ENCODE assay signal across 23 cellular contexts in genomic region chr6:23510778-23511510, GRCh38.
A peak's percentile ranks its signal among the peaks of the same experiment; 100 is the strongest.
DNase-seq lines count a peak whose midpoint lies in the region; ATAC-seq, FAIRE-seq and TF ChIP-seq lines count a peak whose summit lies in the region.
"Had no signal": no experiment of that assay in that cellular context is flagged by ENCODE, and none has a peak within 500 bp of the region (broad histone marks: within the 10 kb centered on the region; RNA-seq: fewer than 3 reads in every experiment).

No MANE protein-coding gene starts in this region.

- H3K79me2 ChIP-seq in H1 (ENCODE audit: control insufficient read depth in 1 of 2, insufficient read depth in 2 of 2, low read length in 2 of 2): no peaks in the 10 kb centered on the region

- FAIRE-seq in H1 (lab: Jason Lieb, UNC): peak; percentile 24

- H3K4me3 Mint-ChIP-seq in CD4-positive, alpha-beta T cell: no peak overlapping the region
- H3K4me3 Mint-ChIP-seq in activated CD4-positive, alpha-beta T cell treated with anti-CD3 and anti-CD28 coated beads for 36 hours: no peak overlapping the region
- H3K4me3 Mint-ChIP-seq: CD8-positive, alpha-beta T cell had no signal

- WGBS in H1 (ENCODE audit: extremely low coverage in 1 of 2, insufficient coverage in 1 of 2, insufficient read length in 1 of 2, insufficient replicate concordance in 2 of 2, low coverage in 1 of 2, low lambda C conversion rate in 2 of 2, missing lambda C conversion rate in 1 of 2), 2 experiments: 93% methylated on average over 2 of the region's 2 CpGs; no CpG with 5 or more reads in 1 of the 2 experiments

- no peak for TF ChIP-seq POLR2A in H1 (IDR thresholded peaks at IDR 0.05; ENCODE audit: control extremely low read depth in 1 of 2, low read depth in 2 of 2, low read length in 2 of 2)

- no peaks in the 10 kb centered on the region for H3K9me3 ChIP-seq in H1 (ENCODE audit: insufficient read depth in 2 of 2, low read depth in 1 of 2, low read length in 1 of 2)
- no peaks in the 10 kb centered on the region for H3K9me3 ChIP-seq in CD4-positive, alpha-beta T cell (ENCODE audit: control insufficient read depth, low read length)
- H3K9me3 ChIP-seq: Caco-2, MG63 had no signal

- H3K23ac ChIP-seq in H1 (ENCODE audit: insufficient read length): no peak overlapping the region

- peaks cover 0 to 4% (median 1%) of the 10 kb centered on the region in 4 experiments; a peak in 2 of 7 replicates for H3K4me1 ChIP-seq in H1 (replicated peaks in 1 of 4; ENCODE audit: control insufficient read depth in 3 of 4, insufficient read depth in 4 of 4, low read length in 3 of 4)
- H3K4me1 ChIP-seq: Caco-2 had no signal

- H3K18ac ChIP-seq in H1 (ENCODE audit: extremely low read depth, low read length): no peak overlapping the region

- H2BK12ac ChIP-seq in H1 (ENCODE audit: low read depth, low read length): no peak overlapping the region

- H3K36me3 ChIP-seq in H1 (ENCODE audit: control insufficient read depth in 2 of 4, insufficient read depth in 4 of 4, low read length in 3 of 4): no peaks in the 10 kb centered on the region
- H3K36me3 ChIP-seq: MG63 had no signal

- H2BK120ac ChIP-seq in H1 (replicated peaks; ENCODE audit: low read depth, low read length): no peak overlapping the region

- no peak for TF ChIP-seq RAD21 in H1 (IDR thresholded peaks at IDR 0.05 in 1 of 2, conservative IDR thresholded peaks at IDR 0.05 in 1 of 2; ENCODE audit: low read depth in 2 of 2, low read length in 2 of 2)

- no peak overlapping the region for H2BK5ac ChIP-seq in H1 (ENCODE audit: low read depth, low read length)

- no peaks in the 10 kb centered on the region for H3K36me3 Mint-ChIP-seq in CD4-positive, alpha-beta T cell (ENCODE audit: low read depth)
- H3K36me3 Mint-ChIP-seq in activated CD4-positive, alpha-beta T cell treated with anti-CD3 and anti-CD28 coated beads for 36 hours (ENCODE audit: low read depth): no peaks in the 10 kb centered on the region
- H3K36me3 Mint-ChIP-seq: CD8-positive, alpha-beta T cell had no signal

- H3K23me2 ChIP-seq in H1 (ENCODE audit: low read depth, low read length): no peaks in the 10 kb centered on the region

- no peak overlapping the region for H3K9ac ChIP-seq in H1 (replicated peaks in 1 of 4; ENCODE audit: extremely low read depth in 1 of 4, low read depth in 3 of 4, low read length in 3 of 4)

- no peak overlapping the region for H2AFZ ChIP-seq in H1 (ENCODE audit: low read length)

- DNase-seq in GM12865 (ENCODE audit: low read depth): peak; percentile 6
- DNase-seq in NCI-H69 (lab: John Stamatoyannopoulos, UW): peak; percentile 50
- DNase-seq in H1 (ENCODE audit: low read depth in 1 of 2, low spot score in 2 of 2): no peak
- no peak for DNase-seq in SK-N-DZ (ENCODE audit: low spot score)
- no peak for DNase-seq in CD4-positive, alpha-beta T cell
- no peak for DNase-seq in activated CD4-positive, alpha-beta T cell treated with anti-CD3 and anti-CD28 coated beads for 36 hours
- DNase-seq: C1 segment of cervical spinal cord; Caco-2; CD8-positive, alpha-beta T cell; DND-41; GOT3; HCEC 1CT; IMR-90; KG1; MG63; NCI-H1105 treated with DMSO at 0.1 percent for 48 hours; NCI-H2029 treated with DMSO at 0.1 percent for 48 hours; NCI-H446 treated with DMSO at 0.1 percent for 48 hours; NK-92 treated with Interleukin-12 subunit alpha and Interleukin-12 subunit beta, amount 100 ng/mL, for 24 hours; SHP77 had no signal

- no peak for TF ChIP-seq EP300 in H1 (IDR thresholded peaks at IDR 0.05; ENCODE audit: borderline replicate concordance in 1 of 2, low read depth in 2 of 2, low read length in 2 of 2)

- H2BK20ac ChIP-seq in H1 (ENCODE audit: low read length): no peak overlapping the region

- no peak overlapping the region for H3K27ac Mint-ChIP-seq in CD4-positive, alpha-beta T cell
- H3K27ac Mint-ChIP-seq in activated CD4-positive, alpha-beta T cell treated with anti-CD3 and anti-CD28 coated beads for 36 hours: no peak overlapping the region
- H3K27ac Mint-ChIP-seq: CD8-positive, alpha-beta T cell had no signal

- no peak overlapping the region for H2BK15ac ChIP-seq in H1 (ENCODE audit: low read length)

- no peak overlapping the region for H4K5ac ChIP-seq in H1 (ENCODE audit: insufficient read length, low read depth, low read length)

- H3K14ac ChIP-seq in H1 (ENCODE audit: insufficient read length): no peak overlapping the region

- no peaks in the 10 kb centered on the region for H3K9me3 Mint-ChIP-seq in CD4-positive, alpha-beta T cell
- H3K9me3 Mint-ChIP-seq in activated CD4-positive, alpha-beta T cell treated with anti-CD3 and anti-CD28 coated beads for 36 hours (ENCODE audit: low read depth): peaks cover 2% of the 10 kb centered on the region

- H4K20me1 ChIP-seq in H1 (replicated peaks in 1 of 2; ENCODE audit: control insufficient read depth in 1 of 2, insufficient read depth in 2 of 2, low read length in 2 of 2): no peaks in the 10 kb centered on the region

- intact Hi-C loops in CD4-positive, alpha-beta T cell (cut with DNase I, micrococcal nuclease): no loop called here
- intact Hi-C loops in activated CD4-positive, alpha-beta T cell treated with anti-CD3 and anti-CD28 coated beads for 36 hours (cut with DNase I, micrococcal nuclease): no loop called here

- no peak overlapping the region for H4K8ac ChIP-seq in H1 (ENCODE audit: extremely low read depth, insufficient read depth, low read length)

- H4K91ac ChIP-seq in H1 (replicated peaks; ENCODE audit: insufficient read length, low read length): no peak overlapping the region

- no peak overlapping the region for H3K4ac ChIP-seq in H1 (replicated peaks; ENCODE audit: insufficient read length, low read depth, low read length)

- H3K4me3 ChIP-seq in GM12865 (ENCODE audit: low read depth, low read length): no peak overlapping the region
- H3K4me3 ChIP-seq in H1 (ENCODE audit: extremely low read depth in 1 of 4, insufficient read depth in 2 of 4, low read depth in 3 of 4, low read length in 4 of 4): no peak overlapping the region
- H3K4me3 ChIP-seq: MG63 had no signal

- no peak overlapping the region for H3K27ac ChIP-seq in H1 (ENCODE audit: low read depth, low read length)
- H3K27ac ChIP-seq in CD4-positive, alpha-beta T cell (ENCODE audit: low read depth, low read length): no peak overlapping the region
- H3K27ac ChIP-seq: RWPE1 had no signal

- H3K27me3 ChIP-seq in H1 (replicated peaks in 1 of 4; ENCODE audit: control insufficient read depth in 3 of 4, extremely low read depth in 1 of 4, insufficient read depth in 3 of 4, low read length in 3 of 4): no peaks in the 10 kb centered on the region
- no peaks in the 10 kb centered on the region for H3K27me3 ChIP-seq in CD4-positive, alpha-beta T cell (ENCODE audit: control insufficient read depth, insufficient read depth, low read length)
- H3K27me3 ChIP-seq: MG63 had no signal

- ATAC-seq in CD4-positive, alpha-beta T cell (ENCODE audit: poor library complexity): no peak
- no peak for ATAC-seq in HG03175 (IDR thresholded peaks at IDR 0.05; ENCODE audit: unreplicated experiment)
- ATAC-seq in activated CD4-positive, alpha-beta T cell treated with anti-CD3 and anti-CD28 coated beads for 36 hours: no peak
- ATAC-seq: CD8-positive, alpha-beta T cell; Panc1 had no signal

- TF ChIP-seq CTCF in GM12865 (IDR thresholded peaks at IDR 0.05; ENCODE audit: insufficient read depth, low read depth, low read length, missing control alignments): no peak
- TF ChIP-seq CTCF in H1 (IDR thresholded peaks at IDR 0.05; ENCODE audit: control extremely low read depth in 1 of 3, insufficient read depth in 1 of 3, low read depth in 1 of 3, low read length in 3 of 3): no peak
- no peak for TF ChIP-seq CTCF in CD4-positive, alpha-beta T cell (IDR thresholded peaks at IDR 0.05)

- no peak overlapping the region for H3K56ac ChIP-seq in H1 (replicated peaks; ENCODE audit: insufficient read length, low read depth, low read length)

- H3K4me1 Mint-ChIP-seq in CD4-positive, alpha-beta T cell (ENCODE audit: low read depth): no peaks in the 10 kb centered on the region
- H3K4me1 Mint-ChIP-seq in activated CD4-positive, alpha-beta T cell treated with anti-CD3 and anti-CD28 coated beads for 36 hours: no peaks in the 10 kb centered on the region

- no peak overlapping the region for H2AK5ac ChIP-seq in H1 (ENCODE audit: low read depth, low read length)

- CTCF ChIA-PET in H1 (lab: Charles Lee; ENCODE audit: partially characterized antibody): interaction anchor here (0.6 to 1.5 kb wide), 2 partner anchors 18 to 147 kb away, joined by 3 to 4 read pairs; no protein-coding TSS in a partner anchor
- CTCF ChIA-PET in CD4-positive, alpha-beta T cell (lab: Charles Lee): no interaction called here
- CTCF ChIA-PET in activated CD4-positive, alpha-beta T cell treated with anti-CD3 and anti-CD28 coated beads for 36 hours (lab: Charles Lee): interaction anchor here (1.1 kb wide), 1 partner anchor 24 kb away, joined by 3 read pairs; no protein-coding TSS in a partner anchor

- H3K4me2 ChIP-seq in H1 (ENCODE audit: insufficient read depth in 1 of 2, low read depth in 2 of 2, low read length in 2 of 2): no peak overlapping the region

- no peaks in the 10 kb centered on the region for H3K27me3 Mint-ChIP-seq in CD4-positive, alpha-beta T cell
- H3K27me3 Mint-ChIP-seq in activated CD4-positive, alpha-beta T cell treated with anti-CD3 and anti-CD28 coated beads for 36 hours: no peaks in the 10 kb centered on the region

- POLR2A ChIA-PET in H1 (lab: Charles Lee; ENCODE audit: partially characterized antibody): no interaction called here
- POLR2A ChIA-PET in CD4-positive, alpha-beta T cell (lab: Charles Lee): interaction anchor here (1.1 kb wide), 1 partner anchor 9 kb away, joined by 3 read pairs; no protein-coding TSS in a partner anchor
- POLR2A ChIA-PET in activated CD4-positive, alpha-beta T cell treated with anti-CD3 and anti-CD28 coated beads for 36 hours (lab: Charles Lee): no interaction called here

- no peaks in the 10 kb centered on the region for H3K79me1 ChIP-seq in H1 (ENCODE audit: low read depth, low read length)

TF ChIP-seq in H1, 55 proteins besides CTCF, POLR2A, EP300 and RAD21 (continues in another document):
- TF ChIP-seq TBP (IDR thresholded peaks at IDR 0.05; ENCODE audit: low read depth, low read length) (no peak), CBX8 (IDR thresholded peaks at IDR 0.05; ENCODE audit: borderline replicate concordance, low read depth, low read length) (no peak), POU5F1 (IDR thresholded peaks at IDR 0.05; ENCODE audit: low read depth, low read length) (no peak), PHF8 (conservative IDR thresholded peaks at IDR 0.05; ENCODE audit: low read depth, low read length) (no peak), RXRA (IDR thresholded peaks at IDR 0.05; ENCODE audit: insufficient read depth, low read depth, low read length) (no peak), JUN (IDR thresholded peaks at IDR 0.05; ENCODE audit: low read depth, low read length) (no peak), ASH2L (IDR thresholded peaks at IDR 0.05; ENCODE audit: low read length) (no peak), TAF1 (IDR thresholded peaks at IDR 0.05; ENCODE audit: low read depth, low read length) (no peak), SIRT6 (IDR thresholded peaks at IDR 0.05; ENCODE audit: low read length) (no peak), EZH2 (IDR thresholded peaks at IDR 0.05; ENCODE audit: low read depth, low read length, severe bottlenecking) (no peak), NANOG (IDR thresholded peaks at IDR 0.05; ENCODE audit: insufficient read depth, low read depth, low read length, poor library complexity, severe bottlenecking) (no peak)

Comparison
In these comparisons a context has a peak if more than half of its experiments do, and no peak if none do; other contexts are left out.
1. DNase-seq: peak in GM12865 (single experiment) and NCI-H69 (single experiment); none in H1 (0 of 2), SK-N-DZ (single experiment), CD4-positive, alpha-beta T cell (0 of 10) and activated CD4-positive, alpha-beta T cell treated with anti-CD3 and anti-CD28 coated beads for 36 hours (single experiment).